ENCODE assay signal across 29 cellular contexts in the genomic region with DNA sequence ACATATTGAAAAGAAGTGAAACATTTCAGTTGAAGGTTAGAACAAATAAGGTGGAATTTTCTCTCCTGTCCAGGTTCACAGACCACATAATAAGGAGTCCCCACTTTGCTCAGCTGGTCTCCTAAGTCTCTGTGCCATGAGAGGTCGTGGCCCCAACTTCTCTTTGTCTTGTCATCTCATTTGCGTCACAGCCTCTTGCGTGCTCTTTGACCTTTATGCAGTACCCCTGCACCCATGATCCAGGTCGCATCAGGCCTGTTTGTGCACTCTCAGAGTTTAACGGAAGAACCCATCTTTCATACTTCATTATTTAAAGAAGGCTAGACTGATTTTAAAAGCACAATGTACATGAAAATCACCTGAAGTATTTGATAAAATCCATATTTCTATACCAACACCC.
"Had no signal": no experiment of that assay in that cellular context is flagged by ENCODE, and none has a peak within 500 bp of the region (broad histone marks: within the 10 kb centered on the region; RNA-seq: fewer than 3 reads in every experiment).

No MANE protein-coding gene starts in this region.

- H3K27ac Mint-ChIP-seq: naive thymus-derived CD8-positive, alpha-beta T cell; natural killer cell treated with Interleukin-12 subunit alpha and Interleukin-12 subunit beta and Interleukin-15 and Interleukin-18, amount 100 ng/mL, for 72 hours; nephron progenitor cell; stimulated activated memory B cell treated with anti-CD40 and anti-IgM and Interleukin-4, amounts not matched to agents 10 μg/mL and 1 μg/mL and 100 μg/mL, for 72 hours; stimulated activated naive CD8-positive, alpha-beta T cell treated with anti-CD3 and anti-CD28 coated beads, Interleukin-15, amount 100 ng/mL, for 72 hours had no signal

- H3K27me3 Mint-ChIP-seq: naive B cell; natural killer cell treated with Interleukin-12 subunit alpha and Interleukin-12 subunit beta and Interleukin-15 and Interleukin-18, amount 100 ng/mL, for 72 hours; stimulated activated memory B cell treated with anti-CD40 and anti-IgM and Interleukin-4, amounts not matched to agents 10 μg/mL and 1 μg/mL and 100 μg/mL, for 72 hours; stimulated activated naive CD8-positive, alpha-beta T cell treated with anti-CD3 and anti-CD28 coated beads, Interleukin-15, amount 100 ng/mL, for 72 hours had no signal

- FAIRE-seq: pancreas had no signal

- H3K4me1 Mint-ChIP-seq: naive B cell; naive thymus-derived CD8-positive, alpha-beta T cell; nephron progenitor cell; stimulated activated memory B cell treated with anti-CD40 and anti-IgM and Interleukin-4, amounts not matched to agents 10 μg/mL and 1 μg/mL and 100 μg/mL, for 72 hours; stimulated activated naive CD8-positive, alpha-beta T cell treated with anti-CD3 and anti-CD28 coated beads, Interleukin-15, amount 100 ng/mL, for 72 hours had no signal

- H3K4me3 Mint-ChIP-seq: naive thymus-derived CD8-positive, alpha-beta T cell; natural killer cell treated with Interleukin-12 subunit alpha and Interleukin-12 subunit beta and Interleukin-15 and Interleukin-18, amount 100 ng/mL, for 72 hours; nephron progenitor cell; neural crest cell; stimulated activated memory B cell treated with anti-CD40 and anti-IgM and Interleukin-4, amounts not matched to agents 10 μg/mL and 1 μg/mL and 100 μg/mL, for 72 hours; stimulated activated naive CD8-positive, alpha-beta T cell treated with anti-CD3 and anti-CD28 coated beads, Interleukin-15, amount 100 ng/mL, for 72 hours had no signal

- H3K36me3 Mint-ChIP-seq: naive B cell; naive thymus-derived CD8-positive, alpha-beta T cell; natural killer cell treated with Interleukin-12 subunit alpha and Interleukin-12 subunit beta and Interleukin-15 and Interleukin-18, amount 100 ng/mL, for 72 hours; stimulated activated memory B cell treated with anti-CD40 and anti-IgM and Interleukin-4, amounts not matched to agents 10 μg/mL and 1 μg/mL and 100 μg/mL, for 72 hours had no signal

- H3K9me3 ChIP-seq: neutrophil, pancreas, psoas muscle, thoracic aorta, thyroid gland, tibial nerve, upper lobe of left lung, uterus had no signal

- H3K27me3 ChIP-seq: neutrophil, pancreas, spleen, thyroid gland, tibial nerve, upper lobe of left lung, uterus had no signal

- H3K4me3 ChIP-seq: pancreas, psoas muscle, skin epidermis, smooth muscle cell, spleen, thoracic aorta, thyroid gland, tibial nerve, upper lobe of left lung, uterus had no signal

- ATAC-seq: naive thymus-derived CD8-positive, alpha-beta T cell; natural killer cell treated with Interleukin-12 subunit alpha and Interleukin-12 subunit beta and Interleukin-15 and Interleukin-18, amount 100 ng/mL, for 72 hours; pancreas; psoas muscle; right cardiac atrium; sciatic nerve; stimulated activated memory B cell treated with anti-CD40 and anti-IgM and Interleukin-4, amounts not matched to agents 10 μg/mL and 1 μg/mL and 100 μg/mL, for 72 hours; stimulated activated naive CD8-positive, alpha-beta T cell treated with anti-CD3 and anti-CD28 coated beads, Interleukin-15, amount 100 ng/mL, for 72 hours; stimulated activated naive CD8-positive, alpha-beta T cell treated with anti-CD3 and anti-CD28 coated beads, Interleukin-15, Interleukin-2, amounts not matched to agents 100 U/mL and 50 U/mL, for 24 hours had no signal

- H3K36me3 ChIP-seq: neutrophil, pancreas, spleen, thoracic aorta, thyroid gland, tibial nerve, upper lobe of left lung, uterus had no signal

- H3K9me3 Mint-ChIP-seq: natural killer cell treated with Interleukin-12 subunit alpha and Interleukin-12 subunit beta and Interleukin-15 and Interleukin-18, amount 100 ng/mL, for 72 hours; neural crest cell had no signal

- H3K4me1 ChIP-seq: pancreas, psoas muscle, spleen, tibial nerve, uterus had no signal

- DNase-seq: naive B cell; naive thymus-derived CD8-positive, alpha-beta T cell; nephron progenitor cell; nucleus accumbens; pancreas; psoas muscle; right cardiac atrium; spleen; stimulated activated CD4-positive, alpha-beta T cell treated with anti-CD3 and anti-CD28 coated beads, Interleukin-12 subunit alpha, Interleukin-12 subunit beta, amount 100 ng/mL, for 4 hours; stimulated activated CD4-positive, alpha-beta T cell treated with anti-CD3 and anti-CD28 coated beads, Interleukin-1b, Interleukin-23, amount 100 ng/mL, for 48 hours; stimulated activated CD4-positive, alpha-beta T cell treated with anti-CD3 and anti-CD28 coated beads, Interleukin-4, amount 100 ng/mL, for 1 hour; stimulated activated CD4-positive, alpha-beta T cell treated with anti-CD3 and anti-CD28 coated beads, Interleukin-4, amount 100 ng/mL, for 4 hours; stimulated activated CD8-positive, alpha-beta memory T cell treated with anti-CD3 and anti-CD28 coated beads, Interleukin-4, amount 100 ng/mL, for 48 hours; stimulated activated naive CD4-positive, alpha-beta T cell; stimulated activated naive CD8-positive, alpha-beta T cell treated with anti-CD3 and anti-CD28 coated beads, Interleukin-15, amount 100 ng/mL, for 72 hours; stimulated activated naive CD8-positive, alpha-beta T cell treated with anti-CD3 and anti-CD28 coated beads, Interleukin-15, Interleukin-2, amounts not matched to agents 100 U/mL and 50 U/mL, for 24 hours; thyroid gland; trophoblast cell; upper lobe of left lung; uterus had no signal

- H3K27ac ChIP-seq: neutrophil, pancreas, psoas muscle, skin epidermis, spleen, thoracic aorta, thyroid gland, tibial nerve, upper lobe of left lung, uterus had no signal
